In the genomic region with DNA sequence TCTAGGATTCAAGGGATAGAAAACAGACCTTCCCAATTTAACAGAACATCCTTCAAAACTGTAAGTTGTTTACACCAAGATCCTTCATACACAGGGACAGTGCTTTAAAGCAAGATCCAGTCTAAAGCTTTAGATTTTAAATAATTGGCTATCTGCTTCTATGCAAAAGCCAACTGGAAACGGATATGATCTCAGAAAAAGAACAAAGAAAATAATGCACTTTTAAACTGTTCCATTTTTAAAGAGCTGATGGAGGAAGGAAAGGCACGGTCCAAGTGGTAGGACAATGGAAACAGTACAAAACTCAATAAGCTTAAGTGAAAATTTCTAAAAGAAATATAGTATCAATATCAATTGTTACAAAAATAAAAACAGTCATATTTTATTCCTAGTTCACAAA, we compare ENCODE assay signal across 19 cellular contexts. TPM values are rescaled to one million over a fixed set of nuclear protein-coding genes. Genes with fewer than 3 reads are reported as not detected.
"Had no signal": no experiment of that assay in that cellular context is flagged by ENCODE, and none has a peak within 500 bp of the region (broad histone marks: within the 10 kb centered on the region; RNA-seq: fewer than 3 reads in every experiment).

No MANE protein-coding gene starts in this region.

- H3K4me1 Mint-ChIP-seq: immature natural killer cell had no signal

- H3K36me3 Mint-ChIP-seq: immature natural killer cell; natural killer cell treated with Interleukin-12 subunit alpha and Interleukin-12 subunit beta and Interleukin-15 and Interleukin-18, amount 100 ng/mL, for 72 hours had no signal

- H3K27me3 ChIP-seq: esophagus muscularis mucosa, gastroesophageal sphincter, transverse colon, vagina had no signal

- DNase-seq: activated CD4-positive, alpha-beta T cell treated with anti-CD3 and anti-CD28 coated beads, Interleukin-2, amount 50 U/mL, for 4 hours; activated gamma-delta T cell treated with Interleukin-2 at 50 U/mL for 16 hours; activated naive CD8-positive, alpha-beta T cell treated with anti-CD3 and anti-CD28 coated beads for 36 hours; anterior cingulate cortex; effector CD4-positive, alpha-beta T cell; immature natural killer cell; kidney glomerular epithelial cell; occipital lobe; posterior cingulate gyrus; stimulated activated CD4-positive, alpha-beta T cell treated with anti-CD3 and anti-CD28 coated beads, Interleukin-2, amount 100 ng/mL, for 24 hours; stimulated activated naive CD8-positive, alpha-beta T cell treated with anti-CD3 and anti-CD28 coated beads, Interleukin-15, Interleukin-2, amounts not matched to agents 100 U/mL and 50 U/mL, for 24 hours; substantia nigra; transverse colon; WERI-Rb-1 had no signal

- H3K9me3 ChIP-seq: esophagus muscularis mucosa, gastroesophageal sphincter, transverse colon, vagina had no signal

- H3K27ac Mint-ChIP-seq: activated naive CD8-positive, alpha-beta T cell treated with anti-CD3 and anti-CD28 coated beads for 36 hours; immature natural killer cell; natural killer cell treated with Interleukin-12 subunit alpha and Interleukin-12 subunit beta and Interleukin-15 and Interleukin-18, amount 100 ng/mL, for 72 hours had no signal

- H3K4me3 ChIP-seq: coronary artery, esophagus muscularis mucosa, gastroesophageal sphincter, transverse colon, vagina had no signal

- H3K4me3 Mint-ChIP-seq: activated naive CD8-positive, alpha-beta T cell treated with anti-CD3 and anti-CD28 coated beads for 36 hours; immature natural killer cell; natural killer cell treated with Interleukin-12 subunit alpha and Interleukin-12 subunit beta and Interleukin-15 and Interleukin-18, amount 100 ng/mL, for 72 hours had no signal

- ATAC-seq: gastroesophageal sphincter; natural killer cell treated with Interleukin-12 subunit alpha and Interleukin-12 subunit beta and Interleukin-15 and Interleukin-18, amount 100 ng/mL, for 72 hours; stimulated activated naive CD8-positive, alpha-beta T cell treated with anti-CD3 and anti-CD28 coated beads, Interleukin-15, Interleukin-2, amounts not matched to agents 100 U/mL and 50 U/mL, for 24 hours had no signal

- H3K9me3 Mint-ChIP-seq: activated naive CD8-positive, alpha-beta T cell treated with anti-CD3 and anti-CD28 coated beads for 36 hours; natural killer cell treated with Interleukin-12 subunit alpha and Interleukin-12 subunit beta and Interleukin-15 and Interleukin-18, amount 100 ng/mL, for 72 hours had no signal

- H3K27ac ChIP-seq: coronary artery, gastroesophageal sphincter, vagina, WERI-Rb-1 had no signal

- H3K36me3 ChIP-seq: transverse colon, vagina had no signal

RNA-seq across cellular contexts. Expression of a gene that starts 27.7 kb away (rescaled TPM):
- polyA plus RNA-seq: immature natural killer cell had no signal
